In genomic region chr14:104747876-104748275, GRCh38 we compare ENCODE assay signal across 18 cellular contexts. TPM values are rescaled to one million over a fixed set of nuclear protein-coding genes. Genes with fewer than 3 reads are reported as not detected.
DNase-seq lines count a peak whose midpoint lies in the region; ATAC-seq and TF ChIP-seq lines count a peak whose summit lies in the region.
"Had no signal": no experiment of that assay in that cellular context is flagged by ENCODE, and none has a peak within 500 bp of the region (broad histone marks: within the 10 kb centered on the region; RNA-seq: fewer than 3 reads in every experiment).

No MANE protein-coding gene starts in this region.

- H3K4me1 ChIP-seq in esophagus muscularis mucosa, result peaks cover 6 to 54% (median 41%) of the 10 kb centered on the region in 4 donors
- peaks cover 24 to 52% (median 37%) of the 10 kb centered on the region in 4 donors for H3K4me1 ChIP-seq in transverse colon

- TF ChIP-seq POLR2A in esophagus muscularis mucosa (IDR thresholded peaks at IDR 0.05; ENCODE audit: low read depth) (no peak), transverse colon (IDR thresholded peaks at IDR 0.05) (no peak)

- POLR2A ChIA-PET in RWPE1 (lab: Yijun Ruan, JAX; ENCODE audit: low non-redundant PET), result interaction anchor here (0.9 to 1.8 kb wide), 2 partner anchors 11 to 23 kb away, joined by 4 to 7 read pairs; no protein-coding TSS in a partner anchor

- no peaks in the 10 kb centered on the region for H3K9me3 Mint-ChIP-seq in neural crest cell
- H3K9me3 Mint-ChIP-seq: activated B cell treated with CpG ODN at 0.5 μM for 24 hours; activated naive CD8-positive, alpha-beta T cell treated with anti-CD3 and anti-CD28 coated beads, Interleukin-2, amount 10 ng/mL, durations not matched to agents 7 days and 5 days had no signal

- peak overlapping the region; percentile 12 for H3K27ac Mint-ChIP-seq in neural crest cell (ENCODE audit: unreplicated experiment)
- H3K27ac Mint-ChIP-seq: activated B cell treated with CpG ODN at 0.5 μM for 24 hours; activated naive CD8-positive, alpha-beta T cell treated with anti-CD3 and anti-CD28 coated beads, Interleukin-2, amount 10 ng/mL, durations not matched to agents 7 days and 5 days had no signal

- CTCF ChIA-PET in RWPE1 (lab: Yijun Ruan, JAX), result interaction anchor here (3.8 kb wide), 1 partner anchor 25 kb away, joined by 28 read pairs; the partner anchor contains the start of gene ADSS1

- DNase-seq in RWPE1 (ENCODE audit: low spot score) (no peak), esophagus muscularis mucosa (ENCODE audit: extremely low spot score) (no peak), neural crest cell (ENCODE audit: low read depth, low spot score) (no peak), transverse colon (no peak), NCI-H69 (lab: John Stamatoyannopoulos, UW) (no peak), NCI-H748 (lab: John Stamatoyannopoulos, UW; ENCODE audit: unreplicated experiment) (no peak)
- DNase-seq in activated CD4-positive, alpha-beta T cell treated with anti-CD3 and anti-CD28 coated beads, Interleukin-2, amount 50 U/mL, for 1 hour, result no peak
- DNase-seq: activated B cell treated with CpG ODN at 0.5 μM for 24 hours; activated naive CD8-positive, alpha-beta T cell treated with anti-CD3 and anti-CD28 coated beads, Interleukin-2, amount 10 ng/mL, durations not matched to agents 7 days and 5 days; AML-193; Calu3; effector CD4-positive, alpha-beta T cell; HCEC 1CT; MG63; NCI-H187 treated with DMSO at 0.1 percent for 48 hours; NCI-H510A; T-helper 2 cell had no signal

- ATAC-seq in GM21447 (IDR thresholded peaks at IDR 0.05; ENCODE audit: unreplicated experiment), result no peak

- in situ Hi-C loops in transverse colon (cut with MboI; ENCODE audit: low pct_ligation_motif_present in 1 of 4, low pct_unique_long_range_greater_than_20kb in 1 of 4, low sequenced_read_pairs in 3 of 4), result no loop called here

- 77% methylated on average over 9 of the region's 9 CpGs for WGBS in esophagus muscularis mucosa
- 77% methylated on average over 9 of the region's 9 CpGs; no CpG with 5 or more reads in 1 of the 2 donors for WGBS in transverse colon (ENCODE audit: low coverage in 1 of 2), 2 donors

- H3K36me3 Mint-ChIP-seq in neural crest cell (ENCODE audit: low read depth), result peaks cover 7% of the 10 kb centered on the region
- H3K36me3 Mint-ChIP-seq: activated naive CD8-positive, alpha-beta T cell treated with anti-CD3 and anti-CD28 coated beads, Interleukin-2, amount 10 ng/mL, durations not matched to agents 7 days and 5 days had no signal

- no peaks in the 10 kb centered on the region for H3K9me3 ChIP-seq in esophagus muscularis mucosa
- H3K9me3 ChIP-seq in transverse colon, result no peaks in the 10 kb centered on the region
- H3K9me3 ChIP-seq: MG63 had no signal

- H3K4me3 ChIP-seq in esophagus muscularis mucosa, result no peak overlapping the region
- H3K4me3 ChIP-seq in transverse colon, result no peak overlapping the region
- H3K4me3 ChIP-seq: MG63 had no signal

- H3K36me3 ChIP-seq in esophagus muscularis mucosa (peaks cover 0 to 34% (median 10%) of the 10 kb centered on the region in 4 donors), transverse colon (no peaks in the 10 kb centered on the region)
- H3K36me3 ChIP-seq: MG63 had no signal

- no peaks in the 10 kb centered on the region for H3K27me3 ChIP-seq in esophagus muscularis mucosa
- H3K27me3 ChIP-seq in transverse colon, result no peaks in the 10 kb centered on the region
- H3K27me3 ChIP-seq: MG63 had no signal

- peak overlapping the region; percentile 94 for H3K27ac ChIP-seq in RWPE1
- peak overlapping the region; percentile 48 to 70 (median 51) for H3K27ac ChIP-seq in esophagus muscularis mucosa (replicated peaks in 1 of 4)
- H3K27ac ChIP-seq in transverse colon, result peak overlapping the region; percentile 68 to 77 (median 71)

- TF ChIP-seq CTCF in RWPE1 (conservative IDR thresholded peaks at IDR 0.05; ENCODE audit: low read depth), result no peak
- TF ChIP-seq CTCF in esophagus muscularis mucosa (IDR thresholded peaks at IDR 0.05), result no peak
- TF ChIP-seq CTCF in neural crest cell (conservative IDR thresholded peaks at IDR 0.05), result no peak
- TF ChIP-seq CTCF in transverse colon (IDR thresholded peaks at IDR 0.05), result no peak

- H3K4me3 Mint-ChIP-seq in neural crest cell, result peak overlapping the region; percentile 47
- H3K4me3 Mint-ChIP-seq: activated B cell treated with CpG ODN at 0.5 μM for 24 hours; activated naive CD8-positive, alpha-beta T cell treated with anti-CD3 and anti-CD28 coated beads, Interleukin-2, amount 10 ng/mL, durations not matched to agents 7 days and 5 days had no signal

- H3K27me3 Mint-ChIP-seq in neural crest cell (ENCODE audit: low read depth), result peaks cover 4% of the 10 kb centered on the region
- H3K27me3 Mint-ChIP-seq: activated B cell treated with CpG ODN at 0.5 μM for 24 hours had no signal

- intact Hi-C loops in esophagus muscularis mucosa (cut with DNase I), result no loop called here
- intact Hi-C loops in transverse colon (cut with DNase I; ENCODE audit: low total_unique reads), result no loop called here

- no peak for TF ChIP-seq EP300 in esophagus muscularis mucosa (IDR thresholded peaks at IDR 0.05)
- TF ChIP-seq EP300 in transverse colon (IDR thresholded peaks at IDR 0.05; ENCODE audit: low read depth), result no peak

- peaks cover 34% of the 10 kb centered on the region for H3K4me1 Mint-ChIP-seq in neural crest cell

RNA-seq across cellular contexts. Expression of gene SIVA1, which starts 5.1 kb away (rescaled TPM):
- 100 to 1,000 TPM; 207 to 324 (median 290) TPM for total RNA-seq in esophagus muscularis mucosa
- total RNA-seq in neural crest cell, result 109 and 121 TPM in 2 replicates
- total RNA-seq in transverse colon, result 100 to 1,000 TPM; 189 to 397 (median 203) TPM

RNA-seq across cellular contexts. Expression of gene ADSS1, which starts 23.8 kb away (rescaled TPM):
- total RNA-seq in esophagus muscularis mucosa (1 to 10 TPM; 4.3 to 7.9 (median 5.7) TPM), neural crest cell (4.4 and 5.0 TPM in 2 replicates), transverse colon (10 to 100 TPM in 1 of 4 donors, 1 to 10 TPM in 2, not detected in 1; 4.4 to 11.3 (median 7.1) TPM)

RNA-seq across cellular contexts. Expression of gene AKT1, which starts 47.7 kb away (rescaled TPM):
- total RNA-seq in esophagus muscularis mucosa (100 to 1,000 TPM; 162 to 267 (median 187) TPM), neural crest cell (179 and 191 TPM in 2 replicates), transverse colon (100 to 1,000 TPM in 3 of 4 donors, 10 to 100 TPM in 1; 85.4 to 310 (median 136) TPM)

RNA-seq across cellular contexts. Expression of gene ZBTB42, which starts 53.0 kb away (rescaled TPM):
- total RNA-seq in esophagus muscularis mucosa (1 to 10 TPM; 2.5 to 6.4 (median 4.9) TPM), neural crest cell (2.2 and 2.7 TPM in 2 replicates), transverse colon (10 to 100 TPM in 2 of 4 donors, 1 to 10 TPM in 2; 5.9 to 24.3 (median 11.7) TPM)

RNA-seq across cellular contexts. Expression of gene INF2, which starts 58.5 kb away (rescaled TPM):
- total RNA-seq in esophagus muscularis mucosa (100 to 1,000 TPM in 1 of 4 donors, 10 to 100 TPM in 3; 51.5 to 129 (median 66.7) TPM), neural crest cell (60.6 and 61.7 TPM in 2 replicates), transverse colon (100 to 1,000 TPM; 187 to 510 (median 205) TPM)
